ENCODE assay signal across 8 cellular contexts in genomic region chr15:45586990-45587860, GRCh38. TPM values are rescaled to one million over a fixed set of nuclear protein-coding genes. Genes with fewer than 3 reads are reported as not detected.
DNase-seq lines count a peak whose midpoint lies in the region; ATAC-seq and TF ChIP-seq lines count a peak whose summit lies in the region.

Gene BLOC1S6 (plus strand): TSS chr15:45587379. CDS start chr15:45587444, 65 bp downstream.

- no peaks in the 10 kb centered on the region for H3K27me3 ChIP-seq in kidney epithelial cell (ENCODE audit: control insufficient read depth, insufficient read depth, low read length)

- H3K4me3 Mint-ChIP-seq in chondrocyte (ENCODE audit: unreplicated experiment), result peak within 1 kb of the TSS; percentile 99

- H3K27ac Mint-ChIP-seq in chondrocyte (ENCODE audit: unreplicated experiment), result peak within 1 kb of the TSS; percentile 100

- H3K27me3 Mint-ChIP-seq in chondrocyte (ENCODE audit: low read depth), result no peaks in the 10 kb centered on the region

- H3K36me3 Mint-ChIP-seq in chondrocyte (ENCODE audit: low read depth), result no peaks in the 10 kb centered on the region

- peaks cover 37% of the 10 kb centered on the region for H3K4me1 Mint-ChIP-seq in chondrocyte (ENCODE audit: low read depth)

- peak; percentile 68 for DNase-seq in AG09319 (ENCODE audit: extremely low read depth, low read depth)
- peak; percentile 72 for DNase-seq in NCI-H446 treated with DMSO at 0.1 percent for 48 hours (lab: John Stamatoyannopoulos, UW)
- DNase-seq in activated CD4-positive, alpha-beta T cell treated with anti-CD3 and anti-CD28 coated beads for 24 hours (ENCODE audit: low read depth in 2 of 2), result peak; percentile 75 to 79
- DNase-seq in chondrocyte (ENCODE audit: low spot score), result peak; percentile 96
- DNase-seq in kidney epithelial cell (ENCODE audit: low read depth), result peak; percentile 54
- peak; percentile 76 to 80 for DNase-seq in stimulated activated CD4-positive, alpha-beta T cell treated with anti-CD3 and anti-CD28 coated beads, Interleukin-15, amount 100 ng/mL, for 48 hours (ENCODE audit: low read depth in 2 of 2)

- TF ChIP-seq CTCF in AG09319 (IDR thresholded peaks at IDR 0.05; ENCODE audit: low read depth, low read length), result no peak
- no peak for TF ChIP-seq CTCF in chondrocyte (IDR thresholded peaks at IDR 0.05)
- TF ChIP-seq CTCF in kidney epithelial cell (IDR thresholded peaks at IDR 0.05; ENCODE audit: insufficient read depth, low read length, poor library complexity, severe bottlenecking), result no peak

- ATAC-seq in GM19023 (IDR thresholded peaks at IDR 0.05; ENCODE audit: unreplicated experiment) (peak; percentile 89), HG03280 (IDR thresholded peaks at IDR 0.05; ENCODE audit: unreplicated experiment) (peak; percentile 80)

- peak within 1 kb of the TSS; percentile 68 for H3K4me3 ChIP-seq in kidney epithelial cell (ENCODE audit: low read depth, low read length)

- H3K36me3 ChIP-seq in kidney epithelial cell (ENCODE audit: control insufficient read depth, insufficient read depth, low read length), result no peaks in the 10 kb centered on the region

- no peaks in the 10 kb centered on the region for H3K9me3 Mint-ChIP-seq in chondrocyte (ENCODE audit: low read depth)

RNA-seq across cellular contexts. Expression of gene BLOC1S6, which starts in this region (rescaled TPM):
- 49.2 to 51.4 TPM (median 50.9 TPM) in 3 replicates for total RNA-seq in chondrocyte
- 70.2 and 71.4 TPM in 2 replicates for total RNA-seq in kidney epithelial cell

Comparison
In these comparisons a context has a peak if more than half of its experiments do, and no peak if none do; other contexts are left out.
1. Peak in every context shown above with its lines: DNase-seq, ATAC-seq and H3K4me3 ChIP-seq.